22 cellular contexts compared by ENCODE assay signal in genomic region chr15:95687686-95688085, GRCh38.
"Had no signal": no experiment of that assay in that cellular context is flagged by ENCODE, and none has a peak within 500 bp of the region (broad histone marks: within the 10 kb centered on the region; RNA-seq: fewer than 3 reads in every experiment).

No MANE protein-coding gene starts in this region.

- H3K27ac ChIP-seq: KMS-11 had no signal

- H3K27me3 ChIP-seq: MG63 had no signal

- H3K9me3 ChIP-seq: SK-N-SH had no signal

- H3K4me3 ChIP-seq: K562, MG63 had no signal

- H3K9ac ChIP-seq: KMS-11, SK-N-SH had no signal

- H3K4me3 Mint-ChIP-seq: IgD-negative memory B cell had no signal

- H3K4me2 ChIP-seq: KMS-11, SK-N-SH had no signal

- H3K27ac Mint-ChIP-seq: IgD-negative memory B cell had no signal

- H3K4me1 Mint-ChIP-seq: IgD-negative memory B cell had no signal

- H3K27me3 Mint-ChIP-seq: IgD-negative memory B cell had no signal

- H3K36me3 Mint-ChIP-seq: IgD-negative memory B cell had no signal

- ATAC-seq: HepG2, K562 had no signal

- DNase-seq: Kasumi-1, MG63, NCI-H1092, NCI-H1105 treated with DMSO at 0.1 percent for 48 hours, NCI-H1417 treated with DMSO at 0.1 percent for 48 hours, NCI-H146, NCI-H1694 treated with DMSO at 0.1 percent for 48 hours, NCI-H1930, NCI-H2081, NCI-H2107, NCI-H2227 treated with DMSO at 0.1 percent for 48 hours, NCI-H524, NCI-H526 treated with DMSO at 0.1 percent for 48 hours, NCI-H774, RPMI8226, SHP77, SK-N-SH, SW 1271 had no signal

- H3K36me3 ChIP-seq: MG63 had no signal
